8 cellular contexts compared by ENCODE assay signal in genomic region chr6:20409427-20409971, GRCh38. TPM values are rescaled to one million over a fixed set of nuclear protein-coding genes. Genes with fewer than 3 reads are reported as not detected.
DNase-seq lines count a peak whose midpoint lies in the region; ATAC-seq and TF ChIP-seq lines count a peak whose summit lies in the region.

No MANE protein-coding gene starts in this region.

- 48 to 58% methylated on average over 6 of the region's 6 CpGs for WGBS in tibial nerve, 2 donors
- WGBS in lower leg skin, 2 donors: 50 to 61% methylated on average over 6 of the region's 6 CpGs

- no peak for TF ChIP-seq CTCF in GM10266 (IDR thresholded peaks at IDR 0.05; ENCODE audit: control insufficient read depth, insufficient read depth, low read depth, missing control alignments)
- no peak for TF ChIP-seq CTCF in tibial nerve (IDR thresholded peaks at IDR 0.05)
- TF ChIP-seq CTCF in lower leg skin (IDR thresholded peaks at IDR 0.05): no peak

- peaks cover 0 to 14% (median 2%) of the 10 kb centered on the region in 4 donors for H3K4me1 ChIP-seq in tibial nerve

- H3K9me3 Mint-ChIP-seq in effector memory CD8-positive, alpha-beta T cell: no peaks in the 10 kb centered on the region

- H3K27me3 ChIP-seq in tibial nerve: no peaks in the 10 kb centered on the region

- TF ChIP-seq POLR2A in tibial nerve (IDR thresholded peaks at IDR 0.05) (no peak), lower leg skin (IDR thresholded peaks at IDR 0.05) (no peak)

- TF ChIP-seq EP300 in tibial nerve (IDR thresholded peaks at IDR 0.05): no peak

- H3K4me1 Mint-ChIP-seq in effector memory CD8-positive, alpha-beta T cell (ENCODE audit: low read depth in 2 of 2): peaks cover 45 to 73% of the 10 kb centered on the region in 2 donors

- peak overlapping the region; percentile 89 to 92 for H3K27ac Mint-ChIP-seq in effector memory CD8-positive, alpha-beta T cell

- H3K36me3 Mint-ChIP-seq in effector memory CD8-positive, alpha-beta T cell (ENCODE audit: insufficient read depth): peaks cover 3% of the 10 kb centered on the region

- H3K9me3 ChIP-seq in tibial nerve: no peaks in the 10 kb centered on the region

- peak overlapping the region; percentile 71 to 79 for H3K4me3 Mint-ChIP-seq in effector memory CD8-positive, alpha-beta T cell

- H3K4me3 ChIP-seq in tibial nerve (no peak overlapping the region), lower leg skin (ENCODE audit: low read depth, poor library complexity, severe bottlenecking) (no peak overlapping the region)

- DNase-seq in GM10266 (ENCODE audit: extremely low spot score) (peak; percentile 30), tibial nerve (ENCODE audit: low spot score in 2 of 2) (no peak), cerebellar cortex (ENCODE audit: low spot score) (no peak), NCI-H2196 (lab: John Stamatoyannopoulos, UW; ENCODE audit: unreplicated experiment) (no peak), lower leg skin (ENCODE audit: low spot score in 2 of 2) (no peak)
- DNase-seq in effector memory CD8-positive, alpha-beta T cell: no peak

- intact Hi-C loops in lower leg skin (cut with DNase I; ENCODE audit: low total_unique reads): no loop called here

- H3K27ac ChIP-seq in tibial nerve: peak overlapping the region in 1 of 4 donors; percentile 42

- no peaks in the 10 kb centered on the region for H3K36me3 ChIP-seq in tibial nerve

- ATAC-seq in GM21367 (IDR thresholded peaks at IDR 0.05; ENCODE audit: unreplicated experiment) (peak; percentile 89), HG03521 (IDR thresholded peaks at IDR 0.05; ENCODE audit: unreplicated experiment) (peak; percentile 92)
- peak; percentile 73 for ATAC-seq in effector memory CD8-positive, alpha-beta T cell (replicated peaks)

- H3K27me3 Mint-ChIP-seq in effector memory CD8-positive, alpha-beta T cell: no peaks in the 10 kb centered on the region

RNA-seq across cellular contexts. Expression of gene E2F3, which starts 7.8 kb away (rescaled TPM):
- total RNA-seq in tibial nerve (1 to 10 TPM; 3.5 to 5.1 (median 4.0) TPM), lower leg skin (1 to 10 TPM; 1.4 to 3.5 (median 2.0) TPM)
